In the genomic region with DNA sequence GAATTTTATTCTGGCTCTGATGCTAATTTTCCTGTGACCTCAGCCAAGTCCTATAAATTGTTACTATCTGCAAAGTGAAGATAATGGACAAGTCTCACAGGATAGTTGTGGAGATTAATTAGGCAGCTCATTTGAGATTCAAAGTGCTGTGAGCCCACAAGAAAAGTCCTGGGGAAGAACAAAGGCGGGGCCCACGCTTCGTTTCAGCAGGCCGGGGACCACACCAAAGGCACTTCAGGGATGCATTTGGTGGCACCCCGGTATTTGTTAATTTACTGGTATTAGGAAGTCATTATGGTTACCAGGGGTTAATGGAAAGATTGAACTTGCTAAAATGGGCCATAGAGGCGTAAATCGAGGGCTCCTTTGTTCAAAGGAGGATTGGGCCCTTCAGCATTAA, we compare ENCODE assay signal across 13 cellular contexts.
DNase-seq lines count a peak whose midpoint lies in the region; ATAC-seq and TF ChIP-seq lines count a peak whose summit lies in the region.
"Had no signal": no experiment of that assay in that cellular context is flagged by ENCODE, and none has a peak within 500 bp of the region (broad histone marks: within the 10 kb centered on the region; RNA-seq: fewer than 3 reads in every experiment).

No MANE protein-coding gene starts in this region.

- ATAC-seq in Panc1: no peak
- no peak for ATAC-seq in upper lobe of left lung (ENCODE audit: low FRiP score in 2 of 2)

- H3K9me3 ChIP-seq in H9 (ENCODE audit: control insufficient read depth, low read depth, low read length) (no peaks in the 10 kb centered on the region), Panc1 (ENCODE audit: control insufficient read depth, insufficient read depth, low read depth, low read length) (no peaks in the 10 kb centered on the region), esophagus muscularis mucosa (no peaks in the 10 kb centered on the region), upper lobe of left lung (no peaks in the 10 kb centered on the region)
- H3K9me3 ChIP-seq: SJCRH30 had no signal

- intact Hi-C loops in Panc1 (cut with micrococcal nuclease; ENCODE audit: unreplicated experiment) (loop anchor here (10.0 kb wide), 2 partner anchors 311 to 839 kb away; no protein-coding TSS in a partner anchor), esophagus muscularis mucosa (cut with DNase I) (no loop called here)

- no peak overlapping the region for H3K18ac ChIP-seq in H9 (ENCODE audit: insufficient read length, low read depth, low read length)

- no peak overlapping the region for H3K27ac ChIP-seq in H9 (ENCODE audit: insufficient read length, low read depth, low read length)
- 0 out of 2 replicates have a peak overlapping the region, but pooled peaks have one; percentile 9 for H3K27ac ChIP-seq in Panc1 (ENCODE audit: low read length)
- no peak overlapping the region for H3K27ac ChIP-seq in esophagus muscularis mucosa (replicated peaks in 1 of 4)
- peak overlapping the region; percentile 0 to 49 (median 15) for H3K27ac ChIP-seq in upper lobe of left lung

- H2BK5ac ChIP-seq in H9 (ENCODE audit: insufficient read length, low read length): no peak overlapping the region

- H3K4me3 Mint-ChIP-seq in H9: no peak overlapping the region

- H3K27me3 Mint-ChIP-seq in H9 (ENCODE audit: low read depth): no peaks in the 10 kb centered on the region

- no peaks in the 10 kb centered on the region for H3K23me2 ChIP-seq in H9 (ENCODE audit: insufficient read length, low read depth, low read length, poor library complexity, severe bottlenecking)

- H3K27me3 ChIP-seq in H9 (ENCODE audit: insufficient read depth, low read length) (no peaks in the 10 kb centered on the region), Panc1 (ENCODE audit: control insufficient read depth, insufficient read depth, low read length) (no peaks in the 10 kb centered on the region), esophagus muscularis mucosa (no peaks in the 10 kb centered on the region), upper lobe of left lung (no peaks in the 10 kb centered on the region)
- H3K27me3 ChIP-seq: SJCRH30 had no signal

- no peak overlapping the region for H2BK12ac ChIP-seq in H9 (ENCODE audit: insufficient read length, low read depth, low read length)

- no peak overlapping the region for H4K91ac ChIP-seq in H9 (ENCODE audit: insufficient read length, low read depth, low read length)

- no peak overlapping the region for H3K14ac ChIP-seq in H9 (ENCODE audit: insufficient read depth, low read length)

- no peak overlapping the region for H3K56ac ChIP-seq in H9 (ENCODE audit: insufficient read length, low read depth, low read length)

- no peak overlapping the region for H4K8ac ChIP-seq in H9 (replicated peaks; ENCODE audit: insufficient read length, low read depth, low read length)

- peak overlapping the region in 2 of 3 experiments; percentile 27 to 86; a peak in 3 of 7 replicates for H3K27ac Mint-ChIP-seq in H9

- no peaks in the 10 kb centered on the region for H3K79me2 ChIP-seq in H9 (ENCODE audit: insufficient read depth, low read length)

- no peak for TF ChIP-seq EP300 in esophagus muscularis mucosa (IDR thresholded peaks at IDR 0.05)
- TF ChIP-seq EP300 in upper lobe of left lung (IDR thresholded peaks at IDR 0.05): no peak

- POLR2A ChIA-PET in Panc1 (lab: Charles Lee): interaction anchor here (1.2 kb wide), 1 partner anchor 119 kb away, joined by 7 read pairs; no protein-coding TSS in a partner anchor

- CTCF ChIA-PET in Panc1 (lab: Charles Lee): no interaction called here

- TF ChIP-seq CTCF in H9 (conservative IDR thresholded peaks at IDR 0.05) (no peak), Panc1 (IDR thresholded peaks at IDR 0.05) (no peak), esophagus muscularis mucosa (IDR thresholded peaks at IDR 0.05) (no peak), upper lobe of left lung (IDR thresholded peaks at IDR 0.05) (no peak)

- no peak overlapping the region for H3K4me2 ChIP-seq in H9 (ENCODE audit: insufficient read depth, insufficient read length, low read length)

- WGBS in H9 (ENCODE audit: extremely low coverage, insufficient read length, low lambda C conversion rate): no CpG with 5 or more reads among the region's 7 CpGs
- 92% methylated on average over 7 of the region's 7 CpGs for WGBS in esophagus muscularis mucosa
- WGBS in upper lobe of left lung, 2 donors: 86 to 88% methylated on average over 7 of the region's 7 CpGs

- no peaks in the 10 kb centered on the region for H3K79me1 ChIP-seq in H9 (ENCODE audit: insufficient read depth, low read depth, low read length, poor library complexity, severe bottlenecking)

- no peaks in the 10 kb centered on the region for H3K9me3 Mint-ChIP-seq in H9

- no peak overlapping the region for H3T11ph ChIP-seq in H9 (ENCODE audit: low read length)

- no peaks in the 10 kb centered on the region; the same call in 1 of the 2 replicates for H3K36me3 ChIP-seq in Panc1 (ENCODE audit: control insufficient read depth, insufficient read depth, low read length)
- no peaks in the 10 kb centered on the region for H3K36me3 ChIP-seq in esophagus muscularis mucosa
- no peaks in the 10 kb centered on the region for H3K36me3 ChIP-seq in upper lobe of left lung
- H3K36me3 ChIP-seq: SJCRH30 had no signal

- no peak overlapping the region for H2BK15ac ChIP-seq in H9 (ENCODE audit: low read depth, low read length)

- peak overlapping the region; percentile 49 for H2BK20ac ChIP-seq in H9 (ENCODE audit: low read depth, low read length, poor library complexity, severe bottlenecking)

- peaks cover 9% of the 10 kb centered on the region; the same call in 1 of the 2 replicates for H3K4me1 ChIP-seq in H9 (ENCODE audit: insufficient read depth, low read length)
- peaks cover 15% of the 10 kb centered on the region; the same call in 1 of the 2 replicates for H3K4me1 ChIP-seq in Panc1 (ENCODE audit: control insufficient read depth, insufficient read depth, low read length)
- H3K4me1 ChIP-seq in esophagus muscularis mucosa: peaks cover 0 to 14% (median 6%) of the 10 kb centered on the region in 4 donors
- peaks cover 0 to 8% (median 3%) of the 10 kb centered on the region in 4 donors for H3K4me1 ChIP-seq in upper lobe of left lung

- no TSS peak for BruUV-seq in Panc1 (replicated peaks; lab: Mats Ljungman, UMichigan)

- DNase-seq in H9 (no peak), Panc1 (ENCODE audit: low read depth, low spot score) (no peak), esophagus muscularis mucosa (ENCODE audit: extremely low spot score) (peak; percentile 66), upper lobe of left lung (no peak), NCI-H2107 (lab: John Stamatoyannopoulos, UW) (no peak), NCI-H128 (lab: John Stamatoyannopoulos, UW; ENCODE audit: unreplicated experiment) (no peak), NCI-H446 treated with DMSO at 0.1 percent for 48 hours (lab: John Stamatoyannopoulos, UW) (no peak)
- DNase-seq: MV-4-11, NCI-H1417 treated with DMSO at 0.1 percent for 48 hours, NCI-H2081, NCI-H524 treated with DMSO at 0.1 percent for 48 hours, SJCRH30, SW 1271 had no signal

- H2AFZ ChIP-seq in H9 (ENCODE audit: low read length): no peak overlapping the region

- H3K36me3 Mint-ChIP-seq in H9 (ENCODE audit: insufficient read depth in 1 of 3, low read depth in 3 of 3): peaks cover 0 to 8% (median 3%) of the 10 kb centered on the region in 3 experiments; a peak in 4 of 7 replicates

- H2BK120ac ChIP-seq in H9 (ENCODE audit: low read depth, low read length, poor library complexity, severe bottlenecking): no peak overlapping the region

- no peak overlapping the region for H2AK5ac ChIP-seq in H9 (ENCODE audit: insufficient read length, low read length)

- in situ Hi-C loops in Panc1 (cut with HindIII; ENCODE audit: low pct_unique_long_range_greater_than_20kb, low sequenced_read_pairs): no loop called here

- H3K4me1 Mint-ChIP-seq in H9: peaks cover 45 to 51% of the 10 kb centered on the region in 2 experiments

- H3K4me3 ChIP-seq in Panc1 (ENCODE audit: low read depth in 2 of 2, low read length in 2 of 2): no peak overlapping the region
- H3K4me3 ChIP-seq in esophagus muscularis mucosa: no peak overlapping the region
- H3K4me3 ChIP-seq in upper lobe of left lung: no peak overlapping the region
- H3K4me3 ChIP-seq: SJCRH30 had no signal

- no peaks in the 10 kb centered on the region for H4K20me1 ChIP-seq in H9 (ENCODE audit: control insufficient read depth, insufficient read depth, insufficient read length)

- H3K23ac ChIP-seq in H9 (ENCODE audit: insufficient read length, low read depth, low read length): no peak overlapping the region

- no peak overlapping the region for H4K5ac ChIP-seq in H9 (ENCODE audit: insufficient read length, low read depth, low read length)

- no peak overlapping the region for H3K9ac ChIP-seq in H9 (ENCODE audit: extremely low read depth, insufficient read length, low read length)

- no peak for TF ChIP-seq POLR2A in esophagus muscularis mucosa (IDR thresholded peaks at IDR 0.05; ENCODE audit: low read depth)
- no peak for TF ChIP-seq POLR2A in upper lobe of left lung (IDR thresholded peaks at IDR 0.05)

- no peak overlapping the region for H3K4ac ChIP-seq in H9 (ENCODE audit: low read depth, low read length)

Comparison
In these comparisons a context has a peak if more than half of its experiments do, and no peak if none do; other contexts are left out.
1. H3K27ac ChIP-seq: peak in Panc1 (single experiment) and upper lobe of left lung (4 of 4); none in H9 (single experiment) and esophagus muscularis mucosa (0 of 4).